In the genomic region with DNA sequence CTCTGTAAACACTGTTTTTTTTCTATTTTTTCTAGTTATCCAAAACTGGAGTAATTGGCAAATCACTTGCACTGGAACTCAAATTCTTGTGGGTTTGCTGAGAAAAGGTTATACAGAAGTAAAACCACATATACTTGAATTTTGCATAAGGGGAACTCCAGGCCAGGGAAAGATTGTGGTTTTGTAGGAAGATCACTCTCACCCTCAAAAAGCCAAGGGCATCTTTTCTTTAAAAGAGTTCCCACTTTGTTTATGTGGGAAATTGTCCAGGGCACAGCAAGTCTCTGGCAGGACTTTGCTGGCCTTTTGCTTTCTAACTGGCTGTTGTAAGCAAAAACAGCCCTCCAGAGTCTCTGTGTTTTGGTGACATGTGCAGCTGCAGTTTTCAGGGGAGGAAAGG, we compare ENCODE assay signal across 8 cellular contexts.
DNase-seq lines count a peak whose midpoint lies in the region; ATAC-seq lines count a peak whose summit lies in the region.

No MANE protein-coding gene starts in this region.

- no peak overlapping the region for H3K4me3 Mint-ChIP-seq in stimulated activated effector memory CD8-positive, alpha-beta T cell treated with anti-CD3 and anti-CD28 coated beads, Interleukin-12 subunit alpha, Interleukin-12 subunit beta, amount 100 ng/mL, for 72 hours

- DNase-seq in NCI-H446 treated with DMSO at 0.1 percent for 48 hours (lab: John Stamatoyannopoulos, UW): peak; percentile 3
- peak; percentile 97 for DNase-seq in fibroblast of gingiva (ENCODE audit: low read depth)
- DNase-seq in stimulated activated effector memory CD8-positive, alpha-beta T cell treated with anti-CD3 and anti-CD28 coated beads, Interleukin-12 subunit alpha, Interleukin-12 subunit beta, amount 100 ng/mL, for 72 hours (ENCODE audit: low spot score in 2 of 2): no peak
- DNase-seq in NCI-H2171 (lab: John Stamatoyannopoulos, UW): no peak
- DNase-seq in activated T-cell treated with anti-CD3 and anti-CD28 coated beads, Interleukin-2, amount 50 U/mL, for 1 hour: no peak
- no peak for DNase-seq in GOT3 (lab: John Stamatoyannopoulos, UW)

- no peak overlapping the region for H3K27ac Mint-ChIP-seq in stimulated activated effector memory CD8-positive, alpha-beta T cell treated with anti-CD3 and anti-CD28 coated beads, Interleukin-12 subunit alpha, Interleukin-12 subunit beta, amount 100 ng/mL, for 72 hours

- peaks cover 16% of the 10 kb centered on the region for H3K4me1 Mint-ChIP-seq in stimulated activated effector memory CD8-positive, alpha-beta T cell treated with anti-CD3 and anti-CD28 coated beads, Interleukin-12 subunit alpha, Interleukin-12 subunit beta, amount 100 ng/mL, for 72 hours

- H3K9me3 Mint-ChIP-seq in stimulated activated effector memory CD8-positive, alpha-beta T cell treated with anti-CD3 and anti-CD28 coated beads, Interleukin-12 subunit alpha, Interleukin-12 subunit beta, amount 100 ng/mL, for 72 hours: no peaks in the 10 kb centered on the region

- ATAC-seq in GM18502 (IDR thresholded peaks at IDR 0.05; ENCODE audit: poor library complexity, unreplicated experiment) (peak; percentile 93), HG02571 (IDR thresholded peaks at IDR 0.05; ENCODE audit: unreplicated experiment) (peak; percentile 93)
- peak; percentile 46 for ATAC-seq in stimulated activated effector memory CD8-positive, alpha-beta T cell treated with anti-CD3 and anti-CD28 coated beads, Interleukin-12 subunit alpha, Interleukin-12 subunit beta, amount 100 ng/mL, for 72 hours

- H3K36me3 Mint-ChIP-seq in stimulated activated effector memory CD8-positive, alpha-beta T cell treated with anti-CD3 and anti-CD28 coated beads, Interleukin-12 subunit alpha, Interleukin-12 subunit beta, amount 100 ng/mL, for 72 hours: no peaks in the 10 kb centered on the region

Comparison
In these comparisons a context has a peak if more than half of its experiments do, and no peak if none do; other contexts are left out.
1. DNase-seq: peak in NCI-H446 treated with DMSO at 0.1 percent for 48 hours (single experiment) and fibroblast of gingiva (single experiment); none in stimulated activated effector memory CD8-positive, alpha-beta T cell treated with anti-CD3 and anti-CD28 coated beads, Interleukin-12 subunit alpha, Interleukin-12 subunit beta, amount 100 ng/mL, for 72 hours (0 of 2), NCI-H2171 (single experiment), activated T-cell treated with anti-CD3 and anti-CD28 coated beads, Interleukin-2, amount 50 U/mL, for 1 hour (single experiment) and GOT3 (single experiment).
2. Peak in every context shown above with its lines, with median percentiles within 50 percentile points of each other: ATAC-seq.